32 cellular contexts compared by ENCODE assay signal in the genomic region with DNA sequence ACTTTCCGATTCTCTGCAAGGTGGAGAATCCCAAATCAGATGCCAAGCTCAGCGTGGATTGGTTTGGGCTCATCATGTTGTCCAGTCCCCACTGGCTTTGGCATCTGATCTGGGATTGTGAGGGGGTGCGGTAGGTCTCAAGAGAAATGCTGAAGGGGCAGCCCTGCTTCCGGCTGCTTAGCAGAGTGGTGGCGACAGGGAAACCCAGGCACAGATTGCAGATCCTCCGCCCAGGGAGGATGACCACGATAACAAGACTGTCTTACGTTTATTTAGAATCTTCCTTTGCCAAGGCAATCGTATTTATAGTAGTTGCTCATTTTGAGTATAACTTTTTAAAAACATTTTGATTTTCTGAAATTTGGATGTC.
DNase-seq lines count a peak whose midpoint lies in the region; FAIRE-seq and TF ChIP-seq lines count a peak whose summit lies in the region.
"Had no signal": no experiment of that assay in that cellular context is flagged by ENCODE, and none has a peak within 500 bp of the region (broad histone marks: within the 10 kb centered on the region; RNA-seq: fewer than 3 reads in every experiment).

No MANE protein-coding gene starts in this region.

- H3K4me3 ChIP-seq in coronary artery (peak overlapping the region; percentile 7), osteoblast (ENCODE audit: insufficient read depth, low read length) (no peak overlapping the region)
- H3K4me3 ChIP-seq: breast epithelium, esophagus muscularis mucosa, ovary, spleen, upper lobe of right lung had no signal

- CTCF ChIA-PET in Calu3 (lab: Charles Lee), result no interaction called here

- no peak overlapping the region for H2AFZ ChIP-seq in osteoblast (ENCODE audit: low read length)

- no TSS peak for BruUV-seq in Calu3 (replicated peaks; lab: Mats Ljungman, UMichigan)

- H3K27me3 ChIP-seq in osteoblast (ENCODE audit: insufficient read depth, low read length), result no peaks in the 10 kb centered on the region
- H3K27me3 ChIP-seq: breast epithelium, esophagus muscularis mucosa, ovary, spleen, upper lobe of right lung had no signal

- TF ChIP-seq CTCF in coronary artery (IDR thresholded peaks at IDR 0.05) (no peak), osteoblast (IDR thresholded peaks at IDR 0.05; ENCODE audit: extremely low read depth, low read depth, low read length) (no peak), Calu3 (IDR thresholded peaks at IDR 0.05; ENCODE audit: unreplicated experiment) (no peak)

- H3K27ac Mint-ChIP-seq in Calu3 (ENCODE audit: unreplicated experiment), result no peak overlapping the region
- H3K27ac Mint-ChIP-seq: activated naive CD4-positive, alpha-beta T cell treated with anti-CD3 and anti-CD28 coated beads for 36 hours; activated T-helper 1 cell treated with anti-CD3 and anti-CD28 coated beads, Interleukin-12 subunit alpha, Interleukin-12 subunit beta, Interleukin-2, Interleukin-4 antibody, amounts not matched to agents 30 ng/mL and 10 ng/mL and 1 ng/mL, durations not matched to agents 14 hours and 24 hours and 36 hours; effector memory CD8-positive, alpha-beta T cell; mesothelial cell of epicardium had no signal

- intact Hi-C loops in Calu3 (cut with micrococcal nuclease; ENCODE audit: unreplicated experiment), result loop anchor here (10.0 kb wide), 1 partner anchor 283 kb away; no protein-coding TSS in a partner anchor

- H3K4me1 Mint-ChIP-seq in Calu3 (ENCODE audit: low read depth, unreplicated experiment), result no peaks in the 10 kb centered on the region

- peak; percentile 63 for DNase-seq in DMS 273 (lab: John Stamatoyannopoulos, UW; ENCODE audit: unreplicated experiment)
- no peak for DNase-seq in DMS 273 treated with DMSO at 0.1 percent for 48 hours (lab: John Stamatoyannopoulos, UW)
- no peak for DNase-seq in coronary artery (ENCODE audit: low spot score)
- no peak for DNase-seq in osteoblast (ENCODE audit: insufficient read length, low spot score, missing footprints)
- no peak for DNase-seq in Calu3
- no peak for DNase-seq in HuH-7 (ENCODE audit: low spot score)
- no peak for DNase-seq in NCI-H82 treated with DMSO at 0.1 percent for 48 hours (lab: John Stamatoyannopoulos, UW; ENCODE audit: unreplicated experiment)
- DNase-seq in HTR-8/SVneo (ENCODE audit: insufficient read length, low spot score), result no peak
- DNase-seq: activated CD4-positive, alpha-beta T cell treated with anti-CD3 and anti-CD28 coated beads, Interleukin-2, amount 50 U/mL, for 4 hours; activated naive CD4-positive, alpha-beta T cell treated with anti-CD3 and anti-CD28 coated beads for 36 hours; amniotic stem cell; effector memory CD8-positive, alpha-beta T cell; foreskin melanocyte; left colon; naive thymus-derived CD4-positive, alpha-beta T cell; NCI-H1092; NCI-H187; NCI-H2171; NCI-H526 treated with DMSO at 0.1 percent for 48 hours; ovary; retina; SIG-M5; spleen; upper lobe of right lung had no signal

- peak overlapping the region; percentile 60 for H3K4me2 ChIP-seq in osteoblast (ENCODE audit: insufficient read depth, low read length)

- no peaks in the 10 kb centered on the region for H3K36me3 ChIP-seq in osteoblast (ENCODE audit: insufficient read depth, low read length)
- H3K36me3 ChIP-seq: breast epithelium, esophagus muscularis mucosa, ovary, spleen, upper lobe of right lung had no signal

- H3K36me3 Mint-ChIP-seq in Calu3 (ENCODE audit: insufficient read depth, unreplicated experiment), result no peaks in the 10 kb centered on the region
- H3K36me3 Mint-ChIP-seq: mesothelial cell of epicardium had no signal

- H3K4me1 ChIP-seq in osteoblast (ENCODE audit: insufficient read depth, low read length), result peaks cover 21% of the 10 kb centered on the region
- H3K4me1 ChIP-seq: breast epithelium had no signal

- no peaks in the 10 kb centered on the region for H3K79me2 ChIP-seq in osteoblast (ENCODE audit: insufficient read depth, low read length)

- H3K9me3 Mint-ChIP-seq in Calu3 (ENCODE audit: low read depth, unreplicated experiment), result no peaks in the 10 kb centered on the region
- H3K9me3 Mint-ChIP-seq: activated naive CD4-positive, alpha-beta T cell treated with anti-CD3 and anti-CD28 coated beads for 36 hours; activated T-helper 1 cell treated with anti-CD3 and anti-CD28 coated beads, Interleukin-12 subunit alpha, Interleukin-12 subunit beta, Interleukin-2, Interleukin-4 antibody, amounts not matched to agents 30 ng/mL and 10 ng/mL and 1 ng/mL, durations not matched to agents 14 hours and 24 hours and 36 hours; effector memory CD8-positive, alpha-beta T cell; mesothelial cell of epicardium had no signal

- FAIRE-seq in HTR-8/SVneo (lab: Jason Lieb, UNC), result no peak
- FAIRE-seq: D721Med, HepG2, RCC 7860 had no signal

- no peaks in the 10 kb centered on the region for H4K20me1 ChIP-seq in osteoblast (ENCODE audit: insufficient read depth, low read length)

- no peaks in the 10 kb centered on the region for H3K9me3 ChIP-seq in osteoblast (ENCODE audit: low read depth, low read length)
- H3K9me3 ChIP-seq: breast epithelium, esophagus muscularis mucosa, ovary, spleen, upper lobe of right lung had no signal

- no peaks in the 10 kb centered on the region for H3K27me3 Mint-ChIP-seq in Calu3 (ENCODE audit: unreplicated experiment)

- no peak overlapping the region for H3K4me3 Mint-ChIP-seq in Calu3 (ENCODE audit: low read depth, unreplicated experiment)
- H3K4me3 Mint-ChIP-seq: activated naive CD4-positive, alpha-beta T cell treated with anti-CD3 and anti-CD28 coated beads for 36 hours; activated T-helper 1 cell treated with anti-CD3 and anti-CD28 coated beads, Interleukin-12 subunit alpha, Interleukin-12 subunit beta, Interleukin-2, Interleukin-4 antibody, amounts not matched to agents 30 ng/mL and 10 ng/mL and 1 ng/mL, durations not matched to agents 14 hours and 24 hours and 36 hours; effector memory CD8-positive, alpha-beta T cell; mesothelial cell of epicardium; naive thymus-derived CD4-positive, alpha-beta T cell had no signal

- H3K27ac ChIP-seq in coronary artery (peak overlapping the region; percentile 49 to 50), osteoblast (ENCODE audit: low read depth, low read length) (peak overlapping the region; percentile 54)
- H3K27ac ChIP-seq: 22Rv1, breast epithelium, ovary, spleen, upper lobe of right lung had no signal
